1 cellular context compared by ENCODE assay signal in genomic region chr10:17984563-17984962, GRCh38.
TF ChIP-seq lines count a peak whose summit lies in the region.

No MANE protein-coding gene starts in this region.

TF ChIP-seq in IMR-90, 13 proteins besides CTCF, POLR2A, EP300 and RAD21:
- TF ChIP-seq FOS (IDR thresholded peaks at IDR 0.05; ENCODE audit: low read depth, low read length), result no peak
- no peak for TF ChIP-seq RFX5 (IDR thresholded peaks at IDR 0.05; ENCODE audit: low read depth, low read length)
- no peak for TF ChIP-seq SMC3 (IDR thresholded peaks at IDR 0.05; ENCODE audit: low read depth, low read length)
- TF ChIP-seq CHD1 (IDR thresholded peaks at IDR 0.05; ENCODE audit: low read depth, low read length), result no peak
- peak; percentile 76 for TF ChIP-seq CEBPB (IDR thresholded peaks at IDR 0.05; ENCODE audit: low read depth, low read length)
- TF ChIP-seq ELK1 (IDR thresholded peaks at IDR 0.05; ENCODE audit: borderline replicate concordance, low read depth, low read length), result no peak
- TF ChIP-seq BHLHE40 (IDR thresholded peaks at IDR 0.05; ENCODE audit: low read depth, low read length), result no peak
- TF ChIP-seq MAFK (IDR thresholded peaks at IDR 0.05; ENCODE audit: low read depth, low read length), result no peak
